21 cellular contexts compared by ENCODE assay signal in genomic region chr5:53330491-53330890, GRCh38.
"Had no signal": no experiment of that assay in that cellular context is flagged by ENCODE, and none has a peak within 500 bp of the region (broad histone marks: within the 10 kb centered on the region; RNA-seq: fewer than 3 reads in every experiment).

No MANE protein-coding gene starts in this region.

- H3K9me3 Mint-ChIP-seq: naive thymus-derived CD8-positive, alpha-beta T cell; stimulated activated memory B cell treated with anti-CD40 and anti-IgM and Interleukin-4, amounts not matched to agents 10 μg/mL and 1 μg/mL and 100 μg/mL, for 72 hours; stimulated activated naive CD8-positive, alpha-beta T cell treated with anti-CD3 and anti-CD28 coated beads, Interleukin-15, Interleukin-2, amounts not matched to agents 100 ng/mL and 50 ng/mL, for 24 hours had no signal

- H3K27ac Mint-ChIP-seq: immature natural killer cell; naive thymus-derived CD8-positive, alpha-beta T cell; stimulated activated memory B cell treated with anti-CD40 and anti-IgM and Interleukin-4, amounts not matched to agents 10 μg/mL and 1 μg/mL and 100 μg/mL, for 72 hours; stimulated activated naive CD8-positive, alpha-beta T cell treated with anti-CD3 and anti-CD28 coated beads, Interleukin-15, Interleukin-2, amounts not matched to agents 100 ng/mL and 50 ng/mL, for 24 hours had no signal

- H3K4me1 ChIP-seq: colonic mucosa, gastrocnemius medialis, right atrium auricular region, spleen, upper lobe of left lung, uterus had no signal

- ATAC-seq: gastrocnemius medialis; left cardiac atrium; left ventricle myocardium superior; naive thymus-derived CD8-positive, alpha-beta T cell; stimulated activated memory B cell treated with anti-CD40 and anti-IgM and Interleukin-4, amounts not matched to agents 10 μg/mL and 1 μg/mL and 100 μg/mL, for 72 hours had no signal

- DNase-seq: colonic mucosa; dermis blood vessel endothelial cell; erythroblast; gastrocnemius medialis; glutamatergic neuron; immature natural killer cell; kidney; left cardiac atrium; left ventricle myocardium superior; naive thymus-derived CD8-positive, alpha-beta T cell; ovary; spleen; stimulated activated CD4-positive, alpha-beta T cell treated with anti-CD3 and anti-CD28 coated beads, Interleukin-15, amount 100 ng/mL, for 24 hours; stimulated activated CD4-positive, alpha-beta T cell treated with anti-CD3 and anti-CD28 coated beads, Interleukin-1b, Interleukin-23, amount 100 ng/mL, for 48 hours; stimulated activated CD4-positive, alpha-beta T cell treated with anti-CD3 and anti-CD28 coated beads, Interleukin-4, amount 100 ng/mL, for 24 hours; tibial artery; upper lobe of left lung; uterus had no signal

- H3K27ac ChIP-seq: colonic mucosa, gastrocnemius medialis, ovary, right atrium auricular region, spleen, tibial artery, upper lobe of left lung, uterus had no signal

- H3K36me3 ChIP-seq: colonic mucosa, gastrocnemius medialis, ovary, right atrium auricular region, spleen, tibial artery, upper lobe of left lung, uterus had no signal

- H3K9me3 ChIP-seq: colonic mucosa, gastrocnemius medialis, ovary, right atrium auricular region, spleen, tibial artery, upper lobe of left lung, uterus had no signal

- H3K27me3 ChIP-seq: colonic mucosa, gastrocnemius medialis, ovary, right atrium auricular region, spleen, tibial artery, upper lobe of left lung, uterus had no signal

- H3K36me3 Mint-ChIP-seq: immature natural killer cell; naive thymus-derived CD8-positive, alpha-beta T cell; stimulated activated memory B cell treated with anti-CD40 and anti-IgM and Interleukin-4, amounts not matched to agents 10 μg/mL and 1 μg/mL and 100 μg/mL, for 72 hours had no signal

- H3K4me3 ChIP-seq: colonic mucosa, gastrocnemius medialis, ovary, right atrium auricular region, spleen, tibial artery, upper lobe of left lung, uterus had no signal
